Comparison of ENCODE assay signal across 8 cellular contexts in the genomic region with DNA sequence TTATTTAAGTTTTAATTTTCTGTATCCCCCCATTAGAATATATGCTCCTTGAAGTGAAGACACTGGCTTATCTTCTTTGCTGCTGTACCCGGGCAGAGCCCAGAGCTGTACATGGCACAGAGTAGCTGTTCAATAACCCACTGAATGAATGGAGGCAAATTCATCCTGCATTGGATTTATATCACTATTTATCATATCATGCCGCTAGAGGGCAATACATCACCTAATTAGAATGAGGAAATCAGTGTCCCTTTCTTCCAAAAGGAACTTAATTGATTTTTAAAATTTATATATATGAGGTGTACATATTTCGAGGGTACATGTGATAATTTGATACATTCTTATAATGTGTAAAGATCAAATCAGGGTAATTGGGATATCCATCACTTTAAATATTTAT.
DNase-seq lines count a peak whose midpoint lies in the region; FAIRE-seq and TF ChIP-seq lines count a peak whose summit lies in the region.

No MANE protein-coding gene starts in this region.

- no peaks in the 10 kb centered on the region for H4K20me1 ChIP-seq in OCI-LY7 (ENCODE audit: insufficient read depth, low read length)

- BruUV-seq in OCI-LY7 (replicated peaks; lab: Mats Ljungman, UMichigan): no TSS peak

- no peak for TF ChIP-seq POLR2A in ovary (IDR thresholded peaks at IDR 0.05)
- no peak for TF ChIP-seq POLR2A in H54 (IDR thresholded peaks at IDR 0.05; ENCODE audit: low read depth, low read length)

- intact Hi-C loops in OCI-LY7 (cut with micrococcal nuclease; ENCODE audit: unreplicated experiment) (no loop called here), ovary (cut with DNase I) (loop anchor here in 3 of 4 donors (10.0 kb wide), 3 partner anchors 694 to 834 kb away; no protein-coding TSS in a partner anchor)

- H3K4me3 ChIP-seq in OCI-LY7 (ENCODE audit: low read depth, low read length, poor library complexity, severe bottlenecking): no peak overlapping the region
- no peak overlapping the region for H3K4me3 ChIP-seq in epithelial cell of esophagus (ENCODE audit: low read length)
- H3K4me3 ChIP-seq in ovary: no peak overlapping the region

- DNase-seq in CD1c-positive myeloid dendritic cell (ENCODE audit: extremely low spot score): peak; percentile 61
- DNase-seq in HTR-8/SVneo (ENCODE audit: insufficient read length, low spot score): peak; percentile 53
- peak; percentile 56 for DNase-seq in OCI-LY7 (ENCODE audit: low spot score)
- peak; percentile 57 for DNase-seq in epithelial cell of esophagus (ENCODE audit: low read depth)
- DNase-seq in ovary: no peak
- DNase-seq in ecto neural progenitor cell (ENCODE audit: low spot score): no peak
- no peak for DNase-seq in anterior cingulate cortex (lab: John Stamatoyannopoulos, UW)
- no peak for DNase-seq in H54 (ENCODE audit: insufficient read length, low spot score)

- no peak for TF ChIP-seq EP300 in ovary (IDR thresholded peaks at IDR 0.05)

- no peaks in the 10 kb centered on the region for H3K9me3 ChIP-seq in OCI-LY7 (ENCODE audit: low read length)
- H3K9me3 ChIP-seq in ovary: no peaks in the 10 kb centered on the region

- H3K27me3 ChIP-seq in ovary: no peaks in the 10 kb centered on the region

- WGBS in ovary, 3 donors: 4 to 13% (median 7%) methylated on average over 3 of the region's 3 CpGs

- no peaks in the 10 kb centered on the region for H3K79me2 ChIP-seq in OCI-LY7 (ENCODE audit: insufficient read depth, low read depth, low read length)

- H3K4me1 ChIP-seq in OCI-LY7 (ENCODE audit: insufficient read depth, low read length, poor library complexity, severe bottlenecking): no peaks in the 10 kb centered on the region
- H3K4me1 ChIP-seq in ovary (ENCODE audit: insufficient read depth): no peaks in the 10 kb centered on the region

- H3K4me2 ChIP-seq in OCI-LY7 (ENCODE audit: low read length): no peak overlapping the region

- POLR2A ChIA-PET in OCI-LY7 (lab: Charles Lee): interaction anchor here (0.5 kb wide), 1 partner anchor 810 kb away, joined by 3 read pairs; no protein-coding TSS in a partner anchor

- H2AFZ ChIP-seq in OCI-LY7 (ENCODE audit: low read length): no peak overlapping the region

- CTCF ChIA-PET in OCI-LY7 (lab: Charles Lee; ENCODE audit: unreplicated experiment): interaction anchor here (1.0 kb wide), 1 partner anchor 14 kb away, joined by 4 read pairs; no protein-coding TSS in a partner anchor

- TF ChIP-seq CTCF in OCI-LY7 (conservative IDR thresholded peaks at IDR 0.05; ENCODE audit: low read length): peak; percentile 83
- peak; percentile 45 for TF ChIP-seq CTCF in epithelial cell of esophagus (IDR thresholded peaks at IDR 0.05; ENCODE audit: insufficient read depth, low read depth, low read length, missing control alignments)
- TF ChIP-seq CTCF in ovary (IDR thresholded peaks at IDR 0.05): peak in 2 of 3 donors; percentile 20 to 27

- FAIRE-seq in HTR-8/SVneo (lab: Jason Lieb, UNC): peak; percentile 97
- no peak for FAIRE-seq in H54 (lab: Jason Lieb, UNC)

- H3K27ac ChIP-seq in OCI-LY7 (ENCODE audit: low read depth, low read length, poor library complexity, severe bottlenecking) (no peak overlapping the region), ovary (no peak overlapping the region)

- no peaks in the 10 kb centered on the region for H3K36me3 ChIP-seq in OCI-LY7 (ENCODE audit: insufficient read depth, low read length)
- H3K36me3 ChIP-seq in ovary: no peaks in the 10 kb centered on the region

- no peaks in the 10 kb centered on the region for H3K9me2 ChIP-seq in OCI-LY7 (ENCODE audit: insufficient read depth, low read length)

Comparison
In these comparisons a context has a peak if more than half of its experiments do, and no peak if none do; other contexts are left out.
1. DNase-seq: peak in CD1c-positive myeloid dendritic cell (single experiment), HTR-8/SVneo (single experiment), OCI-LY7 (single experiment) and epithelial cell of esophagus (single experiment); none in ovary (0 of 5), ecto neural progenitor cell (single experiment), anterior cingulate cortex (0 of 58) and H54 (single experiment).
2. CTCF ChIP-seq: peak in every context shown above with its lines; median percentile 83 in OCI-LY7; 45 in epithelial cell of esophagus; 24 in ovary.